1 cellular context compared by ENCODE assay signal in the genomic region with DNA sequence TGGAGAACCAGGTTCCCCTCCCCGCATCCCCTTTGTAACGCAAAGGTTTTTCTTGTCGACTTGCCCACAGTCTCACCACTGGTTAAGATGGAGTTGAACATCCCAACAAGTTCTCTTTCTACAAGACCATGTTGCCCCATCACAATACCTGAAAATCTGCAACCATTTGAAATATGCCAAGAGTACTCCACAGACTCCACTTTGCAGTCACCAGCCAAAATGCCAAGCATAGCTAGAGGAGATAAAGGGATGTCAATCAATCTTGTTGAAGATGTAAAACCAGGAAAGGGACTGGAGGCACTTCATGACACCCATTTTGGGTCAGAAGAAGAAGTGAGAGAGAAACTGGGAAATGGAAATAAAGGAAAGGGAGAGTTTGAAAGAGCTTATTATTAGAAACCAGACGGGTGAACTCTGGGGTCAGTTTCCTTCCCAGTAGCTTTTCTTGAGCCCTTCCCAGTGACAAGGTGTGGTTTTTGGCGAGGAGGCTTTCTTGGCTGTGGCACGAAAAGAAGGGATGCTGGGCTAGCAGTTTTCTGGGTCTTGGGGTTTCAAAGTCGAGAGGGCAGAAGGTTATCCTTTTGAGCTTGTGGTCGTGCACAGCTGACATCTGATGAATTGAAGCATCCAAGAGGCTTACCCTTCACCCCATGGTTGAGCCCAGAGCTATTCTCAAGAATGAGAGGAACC.
TF ChIP-seq lines count a peak whose summit lies in the region.

No MANE protein-coding gene starts in this region.

TF ChIP-seq in SK-N-SH treated with all-trans-retinoic acid at 6 μM for 48 hours, 23 proteins besides CTCF, POLR2A, EP300 and RAD21 (continued from another document):
- TF ChIP-seq, protein P1, sequence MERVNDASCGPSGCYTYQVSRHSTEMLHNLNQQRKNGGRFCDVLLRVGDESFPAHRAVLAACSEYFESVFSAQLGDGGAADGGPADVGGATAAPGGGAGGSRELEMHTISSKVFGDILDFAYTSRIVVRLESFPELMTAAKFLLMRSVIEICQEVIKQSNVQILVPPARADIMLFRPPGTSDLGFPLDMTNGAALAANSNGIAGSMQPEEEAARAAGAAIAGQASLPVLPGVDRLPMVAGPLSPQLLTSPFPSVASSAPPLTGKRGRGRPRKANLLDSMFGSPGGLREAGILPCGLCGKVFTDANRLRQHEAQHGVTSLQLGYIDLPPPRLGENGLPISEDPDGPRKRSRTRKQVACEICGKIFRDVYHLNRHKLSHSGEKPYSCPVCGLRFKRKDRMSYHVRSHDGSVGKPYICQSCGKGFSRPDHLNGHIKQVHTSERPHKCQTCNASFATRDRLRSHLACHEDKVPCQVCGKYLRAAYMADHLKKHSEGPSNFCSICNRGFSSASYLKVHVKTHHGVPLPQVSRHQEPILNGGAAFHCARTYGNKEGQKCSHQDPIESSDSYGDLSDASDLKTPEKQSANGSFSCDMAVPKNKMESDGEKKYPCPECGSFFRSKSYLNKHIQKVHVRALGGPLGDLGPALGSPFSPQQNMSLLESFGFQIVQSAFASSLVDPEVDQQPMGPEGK (CRISPR knock-in tag; IDR thresholded peaks at IDR 0.05; ENCODE audit: borderline replicate concordance) = no peak
